In genomic region chr20:49106332-49106731, GRCh38 we compare ENCODE assay signal across 25 cellular contexts.
"Had no signal": no experiment of that assay in that cellular context is flagged by ENCODE, and none has a peak within 500 bp of the region (broad histone marks: within the 10 kb centered on the region; RNA-seq: fewer than 3 reads in every experiment).

No MANE protein-coding gene starts in this region.

- H3K27me3 ChIP-seq: adrenal gland, ascending aorta, brain microvascular endothelial cell, colonic mucosa, heart right ventricle, sigmoid colon, stomach, transverse colon had no signal

- H3K9me3 ChIP-seq: adrenal gland, ascending aorta, colonic mucosa, heart right ventricle, sigmoid colon, stomach, transverse colon had no signal

- H3K27me3 Mint-ChIP-seq: activated naive CD8-positive, alpha-beta T cell; memory B cell; stimulated activated memory B cell treated with anti-CD40 and anti-IgM and Interleukin-4, amounts not matched to agents 10 μg/mL and 1 μg/mL and 100 μg/mL, for 72 hours had no signal

- H3K4me1 ChIP-seq: ascending aorta, colonic mucosa, heart right ventricle, sigmoid colon, transverse colon had no signal

- H3K4me3 Mint-ChIP-seq: activated naive CD8-positive, alpha-beta T cell; memory B cell; nephron; stimulated activated memory B cell treated with anti-CD40 and anti-IgM and Interleukin-4, amounts not matched to agents 10 μg/mL and 1 μg/mL and 100 μg/mL, for 72 hours; T-helper 1 cell treated with Interleukin-12 subunit alpha and Interleukin-12 subunit beta and Interleukin-4 antibody, amounts not matched to agents 30 μg/mL and 1 μg/mL, for 36 hours had no signal

- H3K27ac ChIP-seq: adrenal gland, ascending aorta, brain microvascular endothelial cell, colonic mucosa, heart right ventricle, sigmoid colon, stomach, transverse colon had no signal

- FAIRE-seq: keratinocyte, urothelium cell line had no signal

- H3K36me3 ChIP-seq: colonic mucosa had no signal

- H3K27ac Mint-ChIP-seq: activated naive CD8-positive, alpha-beta T cell; memory B cell; stimulated activated memory B cell treated with anti-CD40 and anti-IgM and Interleukin-4, amounts not matched to agents 10 μg/mL and 1 μg/mL and 100 μg/mL, for 72 hours had no signal

- H3K4me3 ChIP-seq: adrenal gland, ascending aorta, colonic mucosa, heart right ventricle, sigmoid colon, smooth muscle cell, stomach, transverse colon had no signal

- DNase-seq: activated CD4-positive, alpha-beta T cell treated with anti-CD3 and anti-CD28 coated beads for 4 hours; activated CD4-positive, alpha-beta T cell treated with anti-CD3 and anti-CD28 coated beads, Interleukin-2, amount 50 U/mL, for 48 hours; activated CD4-positive, CD25-positive, alpha-beta regulatory T cell; activated gamma-delta T cell treated with Interleukin-2 at 50 U/mL for 16 hours; adrenal gland; brain microvascular endothelial cell; central memory CD4-positive, alpha-beta T cell; colonic mucosa; foreskin fibroblast; heart right ventricle; left colon; nucleus accumbens; sigmoid colon; stimulated activated CD4-positive, alpha-beta T cell treated with anti-CD3 and anti-CD28 coated beads, Interleukin-15, amount 100 ng/mL, for 24 hours; stomach; transverse colon had no signal

- H3K4me2 ChIP-seq: smooth muscle cell had no signal

- H3K9me3 Mint-ChIP-seq: memory B cell; nephron; stimulated activated memory B cell treated with anti-CD40 and anti-IgM and Interleukin-4, amounts not matched to agents 10 μg/mL and 1 μg/mL and 100 μg/mL, for 72 hours; T-helper 1 cell treated with Interleukin-12 subunit alpha and Interleukin-12 subunit beta and Interleukin-4 antibody, amounts not matched to agents 30 μg/mL and 1 μg/mL, for 36 hours had no signal
